ENCODE assay signal across 8 cellular contexts in the genomic region with DNA sequence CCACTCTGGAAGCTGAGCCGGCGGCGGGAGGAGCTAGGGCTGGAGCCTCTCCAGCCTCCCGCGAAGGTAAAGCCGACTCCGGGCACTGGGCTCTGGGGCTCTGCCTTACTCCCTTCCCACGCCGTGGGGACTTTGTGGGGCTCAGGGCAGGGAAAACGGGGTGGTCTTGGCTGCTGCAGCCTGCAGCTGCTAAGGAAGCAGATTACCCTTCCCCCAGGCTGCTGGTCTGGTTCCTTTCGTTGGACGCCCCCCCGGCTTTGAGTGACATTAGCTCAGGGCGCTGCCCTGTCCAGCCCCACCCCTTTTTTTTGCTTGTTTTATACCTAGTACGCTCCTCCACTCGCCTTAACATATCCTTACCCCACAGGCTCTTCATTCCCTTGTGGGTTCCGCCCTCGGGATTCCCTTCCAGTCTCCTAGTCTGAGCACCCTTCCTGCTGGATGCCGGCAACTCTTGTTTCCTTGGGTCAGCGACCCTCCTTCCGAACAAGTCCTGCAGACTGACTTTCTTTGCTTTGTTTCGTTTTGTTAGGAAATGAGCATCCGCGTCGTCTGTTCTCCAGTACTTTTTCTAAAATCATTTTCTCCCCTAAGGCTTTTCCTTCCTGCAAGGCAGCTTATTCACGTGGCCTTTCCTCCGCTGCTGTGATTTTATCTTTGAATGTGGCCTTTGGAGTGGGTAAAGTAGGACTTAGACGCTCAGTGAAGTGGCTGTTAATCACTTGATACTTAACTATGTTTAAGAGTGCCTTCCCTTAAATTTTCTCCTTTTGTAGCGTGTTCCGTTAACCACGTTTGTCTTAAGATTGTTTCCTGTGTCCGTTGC. TPM values are rescaled to one million over a fixed set of nuclear protein-coding genes. Genes with fewer than 3 reads are reported as not detected.
DNase-seq lines count a peak whose midpoint lies in the region; ATAC-seq and TF ChIP-seq lines count a peak whose summit lies in the region.

No MANE protein-coding gene starts in this region.

- H3K27ac ChIP-seq in HUES48 (ENCODE audit: low read depth, low read length) = peak overlapping the region; percentile 88
- H3K27ac ChIP-seq in Panc1 (ENCODE audit: low read length) = peak overlapping the region; percentile 97
- peak overlapping the region; percentile 82 for H3K27ac ChIP-seq in rectal smooth muscle tissue (ENCODE audit: low read depth, low read length)

- in situ Hi-C loops in G401 (cut with HindIII; ENCODE audit: low sequenced_read_pairs) (no loop called here), Panc1 (cut with HindIII; ENCODE audit: low pct_unique_long_range_greater_than_20kb, low sequenced_read_pairs) (no loop called here)

- POLR2A ChIA-PET in Panc1 (lab: Charles Lee) = interaction anchor here (0.6 to 1.0 kb wide), 5 partner anchors 10 to 269 kb away, joined by 3 to 4 read pairs (median 3); no protein-coding TSS in a partner anchor

- peak; percentile 49 for ATAC-seq in GM21529 (IDR thresholded peaks at IDR 0.05; ENCODE audit: unreplicated experiment)
- peak; percentile 85 for ATAC-seq in Panc1

- H3K9me3 ChIP-seq in HUES48 (ENCODE audit: control insufficient read depth, insufficient read depth, low read length) (no peaks in the 10 kb centered on the region), Panc1 (ENCODE audit: control insufficient read depth, insufficient read depth, low read depth, low read length) (no peaks in the 10 kb centered on the region)

- H3K4me1 ChIP-seq in HUES48 (ENCODE audit: control insufficient read depth, insufficient read depth, low read length) (peaks cover 8% of the 10 kb centered on the region; the same call in 1 of the 2 replicates), Panc1 (ENCODE audit: control insufficient read depth, insufficient read depth, low read length) (peaks cover 23% of the 10 kb centered on the region), rectal smooth muscle tissue (ENCODE audit: control insufficient read depth, insufficient read depth, low read length) (no peaks in the 10 kb centered on the region)

- H3K9ac ChIP-seq in HUES48 (ENCODE audit: low read depth, low read length) (peak overlapping the region; percentile 88), rectal smooth muscle tissue (ENCODE audit: low read length) (peak overlapping the region; percentile 89)

- no peaks in the 10 kb centered on the region for H3K27me3 ChIP-seq in HUES48 (ENCODE audit: control insufficient read depth, insufficient read depth, low read length)
- no peaks in the 10 kb centered on the region for H3K27me3 ChIP-seq in Panc1 (ENCODE audit: control insufficient read depth, insufficient read depth, low read length)
- no peaks in the 10 kb centered on the region for H3K27me3 ChIP-seq in rectal smooth muscle tissue (ENCODE audit: control insufficient read depth, insufficient read depth, low read length)

- TF ChIP-seq CTCF in Panc1 (IDR thresholded peaks at IDR 0.05) = no peak

- H3K4me3 ChIP-seq in HUES48 (ENCODE audit: low read depth, low read length) (peak overlapping the region; percentile 98), Panc1 (ENCODE audit: low read depth in 2 of 2, low read length in 2 of 2) (peak overlapping the region; percentile 90 to 99), rectal smooth muscle tissue (ENCODE audit: low read length) (peak overlapping the region; percentile 92)

- H3K36me3 ChIP-seq in HUES48 (ENCODE audit: control insufficient read depth, insufficient read depth, low read length) (no peaks in the 10 kb centered on the region; the same call in 1 of the 2 replicates), Panc1 (ENCODE audit: control insufficient read depth, insufficient read depth, low read length) (peaks cover 2% of the 10 kb centered on the region; the same call in 1 of the 2 replicates), rectal smooth muscle tissue (ENCODE audit: control insufficient read depth, insufficient read depth, low read length) (no peaks in the 10 kb centered on the region)

- peak; percentile 48 for DNase-seq in G401 (ENCODE audit: low spot score)
- DNase-seq in Panc1 (ENCODE audit: low read depth, low spot score) = no peak
- DNase-seq in amniotic epithelial cell (ENCODE audit: low read depth) = peak; percentile 75
- peak; percentile 53 for DNase-seq in hepatic stellate cell (ENCODE audit: low spot score)
- DNase-seq in NCI-H128 (lab: John Stamatoyannopoulos, UW; ENCODE audit: unreplicated experiment) = no peak

- intact Hi-C loops in Panc1 (cut with micrococcal nuclease; ENCODE audit: unreplicated experiment) = no loop called here

- CTCF ChIA-PET in Panc1 (lab: Charles Lee) = interaction anchor here (0.9 kb wide), 1 partner anchor 36 kb away, joined by 3 read pairs; no protein-coding TSS in a partner anchor

- no TSS peak for BruUV-seq in Panc1 (replicated peaks; lab: Mats Ljungman, UMichigan)

RNA-seq across cellular contexts. Expression of a gene that starts 0.6 kb away (rescaled TPM):
- 22.4 and 34.6 TPM in 2 replicates for total RNA-seq in G401 (2014; rRNA removed; shearing (Covaris generic))
- total RNA-seq in Panc1 (2021; ENCODE audit: unreplicated experiment) = 54.2 TPM
- polyA plus RNA-seq in Panc1 (2012; ENCODE audit: insufficient read length) = 27.8 TPM

Comparison
In these comparisons a context has a peak if more than half of its experiments do, and no peak if none do; other contexts are left out.
1. DNase-seq: peak in G401 (single experiment), amniotic epithelial cell (single experiment) and hepatic stellate cell (single experiment); none in Panc1 (single experiment) and NCI-H128 (single experiment).
2. Peak in every context shown above with its lines, with median percentiles within 50 percentile points of each other: H3K27ac ChIP-seq and H3K4me3 ChIP-seq.